Comparison of ENCODE assay signal across 10 cellular contexts in genomic region chr18:9719421-9719981, GRCh38. TPM values are rescaled to one million over a fixed set of nuclear protein-coding genes. Genes with fewer than 3 reads are reported as not detected.
DNase-seq lines count a peak whose midpoint lies in the region; ATAC-seq, FAIRE-seq and TF ChIP-seq lines count a peak whose summit lies in the region.
"Had no signal": no experiment of that assay in that cellular context is flagged by ENCODE, and none has a peak within 500 bp of the region (broad histone marks: within the 10 kb centered on the region; RNA-seq: fewer than 3 reads in every experiment).

No MANE protein-coding gene starts in this region.

- H3K4me3 ChIP-seq in A673 (ENCODE audit: low read depth, low read length, poor library complexity, severe bottlenecking) (peak overlapping the region; percentile 15), astrocyte of the spinal cord (ENCODE audit: low read depth, low read length) (peak overlapping the region; percentile 9), lower leg skin (ENCODE audit: low read depth, poor library complexity, severe bottlenecking) (no peak overlapping the region)

- no peaks in the 10 kb centered on the region for H3K9me3 ChIP-seq in A673 (ENCODE audit: low read depth, low read length, poor library complexity, severe bottlenecking)

- in situ Hi-C loops in astrocyte of the spinal cord (cut with HindIII; ENCODE audit: low sequenced_read_pairs): no loop called here

- BruUV-seq in A673 (replicated peaks; lab: Mats Ljungman, UMichigan): no TSS peak

- H3K36me3 Mint-ChIP-seq in activated naive CD8-positive, alpha-beta T cell treated with anti-CD3 and anti-CD28 coated beads, Interleukin-2, amount 50 U/mL, for 24 hours (ENCODE audit: low read depth): no peaks in the 10 kb centered on the region
- no peaks in the 10 kb centered on the region for H3K36me3 Mint-ChIP-seq in natural killer cell

- H3K4me1 Mint-ChIP-seq in activated naive CD8-positive, alpha-beta T cell treated with anti-CD3 and anti-CD28 coated beads, Interleukin-2, amount 50 U/mL, for 24 hours: no peaks in the 10 kb centered on the region
- peaks cover 0 to 3% of the 10 kb centered on the region in 2 donors for H3K4me1 Mint-ChIP-seq in natural killer cell

- no peaks in the 10 kb centered on the region for H3K9me3 Mint-ChIP-seq in activated naive CD8-positive, alpha-beta T cell treated with anti-CD3 and anti-CD28 coated beads, Interleukin-2, amount 50 U/mL, for 24 hours
- no peaks in the 10 kb centered on the region for H3K9me3 Mint-ChIP-seq in natural killer cell

- intact Hi-C loops in A673 (cut with micrococcal nuclease; ENCODE audit: unreplicated experiment) (no loop called here), lower leg skin (cut with DNase I; ENCODE audit: low total_unique reads) (no loop called here), natural killer cell (cut with micrococcal nuclease) (no loop called here)

- TF ChIP-seq CTCF in A673 (conservative IDR thresholded peaks at IDR 0.05; ENCODE audit: low read depth, low read length) (no peak), astrocyte of the spinal cord (IDR thresholded peaks at IDR 0.05; ENCODE audit: low read depth, low read length) (no peak), lower leg skin (IDR thresholded peaks at IDR 0.05) (no peak), natural killer cell (IDR thresholded peaks at IDR 0.05) (no peak)

- no peaks in the 10 kb centered on the region for H3K36me3 ChIP-seq in A673 (ENCODE audit: insufficient read depth, low read length, poor library complexity, severe bottlenecking)

- CTCF ChIA-PET in A673 (lab: Charles Lee): no interaction called here

- no peak overlapping the region for H3K27ac ChIP-seq in A673 (ENCODE audit: low read depth, low read length, poor library complexity, severe bottlenecking)
- H3K27ac ChIP-seq: KMS-11 had no signal

- WGBS in lower leg skin, 2 donors: 20 to 33% methylated on average over 12 of the region's 12 CpGs

- H3K27ac Mint-ChIP-seq in activated naive CD8-positive, alpha-beta T cell treated with anti-CD3 and anti-CD28 coated beads, Interleukin-2, amount 50 U/mL, for 24 hours: no peak overlapping the region
- H3K27ac Mint-ChIP-seq in natural killer cell: no peak overlapping the region

- peaks cover 31% of the 10 kb centered on the region for H3K27me3 Mint-ChIP-seq in activated naive CD8-positive, alpha-beta T cell treated with anti-CD3 and anti-CD28 coated beads, Interleukin-2, amount 50 U/mL, for 24 hours
- H3K27me3 Mint-ChIP-seq in natural killer cell (ENCODE audit: low read depth in 2 of 2): peaks cover 11 to 15% of the 10 kb centered on the region in 2 donors

- FAIRE-seq in HTR-8/SVneo (lab: Jason Lieb, UNC): no peak

- no peak for TF ChIP-seq POLR2A in lower leg skin (IDR thresholded peaks at IDR 0.05)

- POLR2A ChIA-PET in A673 (lab: Charles Lee; ENCODE audit: low non-redundant PET): interaction anchor here (0.8 kb wide), 1 partner anchor 36 kb away, joined by 9 read pairs; no protein-coding TSS in a partner anchor

- no peak overlapping the region for H3K4me3 Mint-ChIP-seq in activated naive CD8-positive, alpha-beta T cell treated with anti-CD3 and anti-CD28 coated beads, Interleukin-2, amount 50 U/mL, for 24 hours
- H3K4me3 Mint-ChIP-seq in natural killer cell: no peak overlapping the region

- no peaks in the 10 kb centered on the region for H3K27me3 ChIP-seq in A673 (replicated peaks; ENCODE audit: insufficient read depth, low read depth, low read length, poor library complexity)

- DNase-seq in A673 (ENCODE audit: low spot score): peak; percentile 83
- DNase-seq in HTR-8/SVneo (ENCODE audit: insufficient read length, low spot score): peak; percentile 73
- peak; percentile 93 for DNase-seq in astrocyte of the spinal cord (ENCODE audit: low read depth, low spot score)
- peak; percentile 30 to 82 for DNase-seq in lower leg skin (ENCODE audit: low spot score in 2 of 2)
- DNase-seq in activated naive CD8-positive, alpha-beta T cell treated with anti-CD3 and anti-CD28 coated beads, Interleukin-2, amount 50 U/mL, for 24 hours: no peak
- DNase-seq in SK-N-DZ (ENCODE audit: low spot score): no peak
- no peak for DNase-seq in Ammon's horn (ENCODE audit: low spot score)
- DNase-seq in natural killer cell: no peak
- DNase-seq: Calu3 had no signal

- no peak for ATAC-seq in activated naive CD8-positive, alpha-beta T cell treated with anti-CD3 and anti-CD28 coated beads, Interleukin-2, amount 50 U/mL, for 24 hours
- ATAC-seq in natural killer cell: no peak

- H3K4me1 ChIP-seq in A673 (ENCODE audit: insufficient read depth, low read length, poor library complexity, severe bottlenecking): peaks cover 6% of the 10 kb centered on the region

RNA-seq across cellular contexts. Expression of gene RAB31, which starts 11.4 kb away (rescaled TPM):
- total RNA-seq in A673 (2021) (6.1 and 8.1 TPM in 2 replicates), lower leg skin (10 to 100 TPM; 12.2 to 22.0 (median 15.6) TPM), natural killer cell (10 to 100 TPM in 1 of 3 donors, 1 to 10 TPM in 2; 5.3 to 26.1 (median 9.9) TPM)
- polyA plus RNA-seq in SK-N-DZ (2014; cell fraction: cytosol; rRNA removed): 0.22 and 0.51 TPM in 2 replicates
- polyA plus RNA-seq in SK-N-DZ (2014; cell fraction: nucleus; rRNA removed): 2.2 TPM in 1 of 2 replicates, not detected in the other

Comparison
In these comparisons a context has a peak if more than half of its experiments do, and no peak if none do; other contexts are left out.
1. DNase-seq: peak in A673 (single experiment), HTR-8/SVneo (single experiment), astrocyte of the spinal cord (single experiment) and lower leg skin (2 of 2); none in activated naive CD8-positive, alpha-beta T cell treated with anti-CD3 and anti-CD28 coated beads, Interleukin-2, amount 50 U/mL, for 24 hours (single experiment), SK-N-DZ (single experiment), Ammon's horn (single experiment) and natural killer cell (single experiment).